In genomic region chr5:40317023-40317422, GRCh38 we compare ENCODE assay signal across 22 cellular contexts.
"Had no signal": no experiment of that assay in that cellular context is flagged by ENCODE, and none has a peak within 500 bp of the region (broad histone marks: within the 10 kb centered on the region; RNA-seq: fewer than 3 reads in every experiment).

No MANE protein-coding gene starts in this region.

- FAIRE-seq: RCC 7860 had no signal

- DNase-seq: KBM-7, MV-4-11, NCI-H1048, NCI-H1105, NCI-H1417, NCI-H146, NCI-H1694 treated with DMSO at 0.1 percent for 48 hours, NCI-H1930, NCI-H2081, NCI-H2171, NCI-H226, NCI-H446, NCI-H510A, NCI-H524 treated with DMSO at 0.1 percent for 48 hours, NCI-H69, NCI-H774, Right ventricle myocardium superior, RPMI8226, SIG-M5 had no signal

- H3K4me3 ChIP-seq: SJSA1, SK-N-MC had no signal
